ENCODE assay signal across 1 cellular context in the genomic region with DNA sequence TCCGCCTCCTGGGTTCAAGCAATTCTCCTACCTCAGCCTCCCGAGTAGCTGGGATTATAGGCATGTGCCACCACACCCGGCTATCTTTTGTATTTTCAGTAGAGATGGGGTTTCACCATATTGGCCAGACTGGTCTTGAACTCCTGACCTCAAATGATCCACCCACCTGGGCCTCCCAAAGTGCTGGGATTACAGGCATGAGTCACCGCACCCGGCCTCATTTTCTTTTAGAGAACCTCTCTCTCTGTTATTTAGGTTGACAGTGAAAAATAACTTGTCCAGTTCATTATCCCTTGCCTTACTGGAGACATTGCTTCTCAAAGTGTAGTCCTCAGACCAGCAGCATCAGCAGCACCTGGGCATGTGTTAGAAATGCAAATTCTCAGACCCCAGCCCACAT. TPM values are rescaled to one million over a fixed set of nuclear protein-coding genes. Genes with fewer than 3 reads are reported as not detected.
"Had no signal": no experiment of that assay in that cellular context is flagged by ENCODE, and none has a peak within 500 bp of the region (broad histone marks: within the 10 kb centered on the region; RNA-seq: fewer than 3 reads in every experiment).

No MANE protein-coding gene starts in this region.

RNA-seq across cellular contexts. Expression of a gene that starts 25.4 kb away (rescaled TPM):
- total RNA-seq: renal cortical epithelial cell had no signal
